Comparison of ENCODE assay signal across 9 cellular contexts in genomic region chr4:5712517-5712916, GRCh38. TPM values are rescaled to one million over a fixed set of nuclear protein-coding genes. Genes with fewer than 3 reads are reported as not detected.
A peak's percentile ranks its signal among the peaks of the same experiment; 100 is the strongest.
DNase-seq lines count a peak whose midpoint lies in the region; ATAC-seq and TF ChIP-seq lines count a peak whose summit lies in the region.
"Had no signal": no experiment of that assay in that cellular context is flagged by ENCODE, and none has a peak within 500 bp of the region (broad histone marks: within the 10 kb centered on the region; RNA-seq: fewer than 3 reads in every experiment).

No MANE protein-coding gene starts in this region.

- peaks cover 36% of the 10 kb centered on the region for H3K4me1 Mint-ChIP-seq in nephron progenitor cell

- H3K36me3 Mint-ChIP-seq in nephron progenitor cell (ENCODE audit: low read depth): peaks cover 52% of the 10 kb centered on the region
- H3K36me3 Mint-ChIP-seq: activated naive CD4-positive, alpha-beta T cell treated with anti-CD3 and anti-CD28 coated beads, Interleukin-2, amount 10 ng/mL, durations not matched to agents 7 days and 5 days had no signal

- H3K27ac Mint-ChIP-seq in nephron progenitor cell: no peak overlapping the region
- H3K27ac Mint-ChIP-seq: activated naive CD4-positive, alpha-beta T cell treated with anti-CD3 and anti-CD28 coated beads, Interleukin-2, amount 10 ng/mL, durations not matched to agents 7 days and 5 days had no signal

- H3K9me3 Mint-ChIP-seq in nephron progenitor cell: peaks cover 34% of the 10 kb centered on the region

- intact Hi-C loops in left colon (cut with DNase I, micrococcal nuclease): no loop called here

- peak; percentile 70 for DNase-seq in GM12865 (ENCODE audit: low read depth)
- DNase-seq in amniotic epithelial cell (ENCODE audit: low read depth): peak; percentile 96
- DNase-seq in nephron progenitor cell: no peak
- no peak for DNase-seq in HT-29 (ENCODE audit: low spot score)
- no peak for DNase-seq in left colon
- no peak for DNase-seq in SHP77 (lab: John Stamatoyannopoulos, UW)
- DNase-seq: activated naive CD4-positive, alpha-beta T cell treated with anti-CD3 and anti-CD28 coated beads, Interleukin-2, amount 10 ng/mL, durations not matched to agents 7 days and 5 days had no signal

- peaks cover 21% of the 10 kb centered on the region for H3K27me3 Mint-ChIP-seq in nephron progenitor cell (ENCODE audit: low read depth, poor library complexity)

- no peak overlapping the region for H3K4me3 ChIP-seq in GM12865 (ENCODE audit: low read depth, low read length)

- TF ChIP-seq CTCF in GM12865 (IDR thresholded peaks at IDR 0.05; ENCODE audit: insufficient read depth, low read depth, low read length, missing control alignments) (no peak), nephron progenitor cell (IDR thresholded peaks at IDR 0.05) (no peak)

- peak overlapping the region; percentile 85 for H3K4me3 Mint-ChIP-seq in nephron progenitor cell
- H3K4me3 Mint-ChIP-seq: activated naive CD4-positive, alpha-beta T cell treated with anti-CD3 and anti-CD28 coated beads, Interleukin-2, amount 10 ng/mL, durations not matched to agents 7 days and 5 days had no signal

- ATAC-seq in HG02642 (IDR thresholded peaks at IDR 0.05; ENCODE audit: poor library complexity, unreplicated experiment) (peak; percentile 38), HG03108 (IDR thresholded peaks at IDR 0.05; ENCODE audit: unreplicated experiment) (no peak), left colon (no peak)

RNA-seq across cellular contexts. Expression of gene EVC, which starts 1.5 kb away (rescaled TPM):
- total RNA-seq in HT-29 (2014; rRNA removed; shearing (Covaris generic)): not detected in 2 replicates
- 1 to 10 TPM; 2.2 to 5.1 TPM for total RNA-seq in left colon

RNA-seq across cellular contexts. Expression of gene EVC2, which starts 4.2 kb away (rescaled TPM):
- not detected in 2 replicates for total RNA-seq in HT-29 (2014; rRNA removed; shearing (Covaris generic))
- total RNA-seq in left colon: 1 to 10 TPM in 1 of 2 donors, under 1 TPM in 1; 0.82 to 1.4 TPM

Comparison
In these comparisons a context has a peak if more than half of its experiments do, and no peak if none do; other contexts are left out.
1. DNase-seq: peak in GM12865 (single experiment) and amniotic epithelial cell (single experiment); none in nephron progenitor cell (single experiment), HT-29 (single experiment), left colon (0 of 2) and SHP77 (0 of 2).